30 cellular contexts compared by ENCODE assay signal in the genomic region with DNA sequence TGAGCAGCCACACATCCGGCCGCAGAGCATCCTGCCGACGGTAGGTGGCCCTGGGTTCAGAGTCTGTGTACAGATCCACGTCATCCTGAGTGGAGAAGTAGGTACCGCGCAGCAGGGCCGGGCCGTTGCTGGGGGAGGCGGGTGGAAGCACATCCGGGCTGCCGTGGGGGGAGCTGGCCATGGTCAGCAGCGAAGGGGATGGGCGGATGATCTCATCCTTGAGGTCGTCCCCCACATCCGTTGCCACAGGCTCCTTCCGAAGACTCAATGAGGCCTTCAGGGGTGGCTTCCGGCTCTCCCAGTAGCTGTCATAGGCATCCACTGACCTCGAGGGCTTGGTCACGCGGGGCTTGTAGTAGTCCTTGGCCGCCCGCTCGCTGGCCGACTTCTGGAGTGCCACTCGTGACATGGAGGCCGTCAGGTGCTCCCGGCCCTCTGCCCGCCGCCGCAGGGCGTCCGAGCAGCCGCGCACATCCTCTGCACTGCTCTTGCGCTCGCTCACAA. TPM values are rescaled to one million over a fixed set of nuclear protein-coding genes. Genes with fewer than 3 reads are reported as not detected.
DNase-seq lines count a peak whose midpoint lies in the region; ATAC-seq, FAIRE-seq and TF ChIP-seq lines count a peak whose summit lies in the region.
"Had no signal": no experiment of that assay in that cellular context is flagged by ENCODE, and none has a peak within 500 bp of the region (broad histone marks: within the 10 kb centered on the region; RNA-seq: fewer than 3 reads in every experiment).

No MANE protein-coding gene starts in this region.

- peak in 7 of 8 donors; percentile 21 to 58 (median 38) for ATAC-seq in heart right ventricle
- ATAC-seq in T-helper 17 cell, result no peak
- peak; percentile 22 to 27 for ATAC-seq in lower lobe of right lung
- ATAC-seq in upper lobe of right lung, result peak; percentile 56
- no peak for ATAC-seq in aorta (ENCODE audit: low FRiP score)
- ATAC-seq: HCT116; mucosa of descending colon; Right ventricle myocardium inferior; stimulated activated naive CD8-positive, alpha-beta T cell treated with anti-CD3 and anti-CD28 coated beads, Interleukin-15, Interleukin-2, amounts not matched to agents 100 U/mL and 50 U/mL, for 24 hours had no signal

- H3K27ac ChIP-seq in heart right ventricle (peak overlapping the region in 9 of 10 donors; percentile 9 to 84 (median 39)), right atrium auricular region (no peak overlapping the region), lower lobe of right lung (no peak overlapping the region), upper lobe of right lung (no peak overlapping the region), aorta (ENCODE audit: low read depth in 1 of 2, low read length in 2 of 2) (no peak overlapping the region)
- H3K27ac ChIP-seq: colonic mucosa, WERI-Rb-1 had no signal

- H3K36me3 ChIP-seq in heart right ventricle (peaks cover 0 to 78% (median 37%) of the 10 kb centered on the region in 9 donors), right atrium auricular region (peaks cover 36% of the 10 kb centered on the region), lower lobe of right lung (peaks cover 76% of the 10 kb centered on the region), upper lobe of right lung (peaks cover 45% of the 10 kb centered on the region), aorta (ENCODE audit: control insufficient read depth in 1 of 2, insufficient read depth in 2 of 2, low read length in 1 of 2) (peaks cover 0 to 4% of the 10 kb centered on the region in 2 donors)

- peaks cover 9% of the 10 kb centered on the region for H3K4me1 Mint-ChIP-seq in T-helper 17 cell
- H3K4me1 Mint-ChIP-seq: activated naive CD8-positive, alpha-beta T cell treated with anti-CD3 and anti-CD28 coated beads for 36 hours had no signal

- H3K4me3 ChIP-seq in heart right ventricle (no peak overlapping the region), right atrium auricular region (no peak overlapping the region), lower lobe of right lung (no peak overlapping the region), upper lobe of right lung (no peak overlapping the region), aorta (ENCODE audit: low read length in 2 of 2) (no peak overlapping the region)
- H3K4me3 ChIP-seq: colonic mucosa, mucosa of descending colon had no signal

- peaks cover 9% of the 10 kb centered on the region for H3K36me3 Mint-ChIP-seq in T-helper 17 cell (ENCODE audit: low read depth)

- H3K9me3 ChIP-seq in heart right ventricle (no peaks in the 10 kb centered on the region), right atrium auricular region (no peaks in the 10 kb centered on the region), T-helper 17 cell (ENCODE audit: control insufficient read depth, low read length, poor library complexity, severe bottlenecking) (no peaks in the 10 kb centered on the region), lower lobe of right lung (no peaks in the 10 kb centered on the region), upper lobe of right lung (no peaks in the 10 kb centered on the region), aorta (ENCODE audit: control insufficient read depth, low read length) (no peaks in the 10 kb centered on the region)
- H3K9me3 ChIP-seq: colonic mucosa, mucosa of descending colon had no signal

- intact Hi-C loops in heart right ventricle (cut with DNase I), result loop anchor here in 1 of 10 donors (10.0 kb wide), 1 partner anchor 291 kb away; no protein-coding TSS in a partner anchor
- intact Hi-C loops in lower lobe of right lung (cut with DNase I), result no loop called here
- intact Hi-C loops in upper lobe of right lung (cut with DNase I), result no loop called here
- intact Hi-C loops in aorta (cut with DNase I), result no loop called here

- peak in 1 of 9 donors; percentile 13 for TF ChIP-seq CTCF in heart right ventricle (IDR thresholded peaks at IDR 0.05)
- no peak for TF ChIP-seq CTCF in right atrium auricular region (IDR thresholded peaks at IDR 0.05)
- no peak for TF ChIP-seq CTCF in lower lobe of right lung (IDR thresholded peaks at IDR 0.05)
- TF ChIP-seq CTCF in upper lobe of right lung (IDR thresholded peaks at IDR 0.05), result no peak

- peak overlapping the region; percentile 7 for H3K4me3 Mint-ChIP-seq in T-helper 17 cell
- H3K4me3 Mint-ChIP-seq: activated CD4-positive, alpha-beta T cell treated with anti-CD3 and anti-CD28 coated beads, Interleukin-2, amount 10 ng/mL, durations not matched to agents 24 days and 14 days; activated naive CD8-positive, alpha-beta T cell treated with anti-CD3 and anti-CD28 coated beads for 36 hours; natural killer cell had no signal

- no peak overlapping the region for H3K27ac Mint-ChIP-seq in T-helper 17 cell
- H3K27ac Mint-ChIP-seq: activated CD4-positive, alpha-beta T cell treated with anti-CD3 and anti-CD28 coated beads, Interleukin-2, amount 10 ng/mL, durations not matched to agents 24 days and 14 days; activated naive CD8-positive, alpha-beta T cell treated with anti-CD3 and anti-CD28 coated beads for 36 hours had no signal

- H3K4me1 ChIP-seq in heart right ventricle (peaks cover 8 to 60% (median 32%) of the 10 kb centered on the region in 9 donors), right atrium auricular region (peaks cover 0 to 29% of the 10 kb centered on the region in 2 donors), lower lobe of right lung (peaks cover 14% of the 10 kb centered on the region), upper lobe of right lung (peaks cover 4% of the 10 kb centered on the region), aorta (ENCODE audit: control insufficient read depth in 1 of 2, insufficient read depth in 2 of 2, low read length in 2 of 2) (no peaks in the 10 kb centered on the region)

- no peaks in the 10 kb centered on the region for H3K27me3 Mint-ChIP-seq in T-helper 17 cell
- H3K27me3 Mint-ChIP-seq: activated CD4-positive, alpha-beta T cell treated with anti-CD3 and anti-CD28 coated beads, Interleukin-2, amount 10 ng/mL, durations not matched to agents 24 days and 14 days; activated naive CD8-positive, alpha-beta T cell treated with anti-CD3 and anti-CD28 coated beads for 36 hours had no signal

- FAIRE-seq in HTR-8/SVneo (lab: Jason Lieb, UNC), result no peak
- FAIRE-seq: bronchial epithelial cell, keratinocyte, small intestine had no signal

- peak in 1 of 2 donors; percentile 38 for DNase-seq in heart right ventricle
- DNase-seq in right atrium auricular region (ENCODE audit: low spot score), result no peak
- no peak for DNase-seq in T-helper 17 cell
- DNase-seq in lower lobe of right lung, result no peak
- peak; percentile 62 for DNase-seq in upper lobe of right lung
- no peak for DNase-seq in aorta
- DNase-seq in HTR-8/SVneo (ENCODE audit: insufficient read length, low spot score), result no peak
- no peak for DNase-seq in activated CD8-positive, alpha-beta memory T cell treated with anti-CD3 and anti-CD28 coated beads, Interleukin-2, amount 50 U/mL, for 48 hours
- DNase-seq: activated CD4-positive, alpha-beta T cell treated with anti-CD3 and anti-CD28 coated beads, Interleukin-2, amount 10 ng/mL, durations not matched to agents 24 days and 14 days; activated gamma-delta T cell; activated naive CD8-positive, alpha-beta T cell treated with anti-CD3 and anti-CD28 coated beads for 36 hours; activated T-cell treated with anti-CD3 and anti-CD28 coated beads, Interleukin-2, amount 50 U/mL, for 1 hour; anterior cingulate cortex; colonic mucosa; effector memory CD4-positive, alpha-beta T cell; IMR-90; natural killer cell; NCI-H1048; NCI-H1694 treated with DMSO at 0.1 percent for 48 hours; NCI-H2171; NCI-H510A; OCI-M1; small intestine; stimulated activated naive CD8-positive, alpha-beta T cell treated with anti-CD3 and anti-CD28 coated beads, Interleukin-15, Interleukin-2, amounts not matched to agents 100 U/mL and 50 U/mL, for 24 hours; WERI-Rb-1 had no signal

- WGBS in heart right ventricle, 2 donors, result 83 to 84% methylated on average over 37 of the region's 37 CpGs
- WGBS in aorta, 2 donors, result 93% methylated on average over 37 of the region's 37 CpGs

- H3K27me3 ChIP-seq in heart right ventricle (no peaks in the 10 kb centered on the region), right atrium auricular region (no peaks in the 10 kb centered on the region), lower lobe of right lung (ENCODE audit: low read depth) (no peaks in the 10 kb centered on the region), upper lobe of right lung (no peaks in the 10 kb centered on the region), aorta (ENCODE audit: control insufficient read depth in 1 of 2, insufficient read depth in 2 of 2, low read length in 1 of 2) (no peaks in the 10 kb centered on the region)
- H3K27me3 ChIP-seq: colonic mucosa had no signal

RNA-seq across cellular contexts. Expression of a gene that starts 9.2 kb away (rescaled TPM):
- total RNA-seq in heart right ventricle, result 10 to 100 TPM in 1 of 10 donors, 1 to 10 TPM in 9; 5.2 to 11.8 (median 6.7) TPM
- polyA plus RNA-seq in heart right ventricle, result 1 to 10 TPM; 4.8 to 5.0 TPM
- 1 to 10 TPM; 5.0 to 6.1 TPM for total RNA-seq in right atrium auricular region
- total RNA-seq in T-helper 17 cell, result 10 to 100 TPM; 23.5 to 24.9 TPM
- 7.2 TPM for total RNA-seq in lower lobe of right lung
- 8.7 TPM for total RNA-seq in upper lobe of right lung
- total RNA-seq in aorta, result 1 to 10 TPM; 4.8 to 5.8 TPM
- polyA plus RNA-seq in aorta, result 1 to 10 TPM; 2.9 to 3.9 TPM

RNA-seq across cellular contexts. Expression of a gene that starts 30.0 kb away (rescaled TPM):
- total RNA-seq in heart right ventricle (10 to 100 TPM; 41.5 to 60.3 (median 52.1) TPM), right atrium auricular region (100 to 1,000 TPM in 1 of 2 donors, 10 to 100 TPM in 1; 40.2 to 117 TPM), T-helper 17 cell (100 to 1,000 TPM; 104 to 111 TPM), lower lobe of right lung (63.0 TPM), upper lobe of right lung (74.7 TPM), aorta (10 to 100 TPM; 46.8 to 70.6 TPM)
- polyA plus RNA-seq in heart right ventricle (10 to 100 TPM; 45.0 to 49.5 TPM), aorta (10 to 100 TPM; 32.1 to 38.4 TPM)

Comparison
In these comparisons a context has a peak if more than half of its experiments do, and no peak if none do; other contexts are left out.
1. H3K27ac ChIP-seq: peak in heart right ventricle (9 of 10); none in right atrium auricular region (0 of 2), lower lobe of right lung (single experiment), upper lobe of right lung (single experiment) and aorta (0 of 2).
2. ATAC-seq: peak in heart right ventricle (7 of 8), lower lobe of right lung (2 of 2) and upper lobe of right lung (single experiment); none in T-helper 17 cell (single experiment) and aorta (single experiment).